ENCODE assay signal across 14 cellular contexts in the genomic region with DNA sequence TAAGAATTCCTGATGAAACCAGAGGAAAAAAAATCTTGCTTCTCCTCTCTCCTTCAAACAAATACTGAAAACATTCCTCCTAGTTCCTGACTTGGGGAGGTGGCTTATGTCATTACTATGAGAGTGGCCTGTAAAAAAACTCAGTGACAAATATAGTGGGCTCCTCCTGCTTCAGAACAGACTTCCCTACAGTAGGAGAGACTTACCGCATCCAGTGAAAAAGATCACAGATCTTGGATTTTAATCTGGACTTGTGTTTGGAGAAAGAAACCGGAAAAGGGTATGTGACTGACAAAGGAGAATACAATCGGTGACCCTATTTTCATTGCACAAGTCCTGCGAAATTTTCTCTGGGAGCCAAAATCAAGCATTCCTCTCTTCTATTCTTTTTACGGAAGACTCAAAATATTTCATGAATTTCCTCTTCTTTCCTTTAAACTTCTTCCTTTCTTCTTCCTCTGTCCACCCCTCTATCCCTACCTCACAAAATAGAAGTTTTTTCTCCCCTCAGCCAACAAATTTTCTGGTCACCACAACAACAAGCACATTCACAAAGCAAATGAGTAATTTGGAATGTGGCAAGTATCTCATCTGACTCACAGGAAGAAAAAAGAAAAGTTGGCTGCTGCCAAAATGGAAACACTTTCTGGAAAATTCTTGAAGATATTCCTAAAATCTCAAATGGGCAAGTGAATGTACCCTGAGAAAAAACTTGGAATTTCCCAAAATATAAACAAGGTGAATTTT.
DNase-seq lines count a peak whose midpoint lies in the region; ATAC-seq, FAIRE-seq and TF ChIP-seq lines count a peak whose summit lies in the region.
"Had no signal": no experiment of that assay in that cellular context is flagged by ENCODE, and none has a peak within 500 bp of the region (broad histone marks: within the 10 kb centered on the region; RNA-seq: fewer than 3 reads in every experiment).

No MANE protein-coding gene starts in this region.

- H2AFZ ChIP-seq in endothelial cell of umbilical vein (ENCODE audit: low read depth, low read length) (peak overlapping the region; percentile 72), mesenchymal stem cell (ENCODE audit: low read depth, low read length) (no peak overlapping the region)

- H3K14ac ChIP-seq in mesenchymal stem cell (ENCODE audit: low read length in 2 of 2): no peak overlapping the region

- no peaks in the 10 kb centered on the region for H3K9me3 ChIP-seq in endothelial cell of umbilical vein (replicated peaks; ENCODE audit: control insufficient read depth, insufficient read depth, low read length)
- peaks cover 7% of the 10 kb centered on the region for H3K9me3 ChIP-seq in mesenchymal stem cell (ENCODE audit: control insufficient read depth, low read length)
- H3K9me3 ChIP-seq in T-helper 17 cell (ENCODE audit: control insufficient read depth, low read length, poor library complexity, severe bottlenecking): no peaks in the 10 kb centered on the region
- no peaks in the 10 kb centered on the region for H3K9me3 ChIP-seq in stomach

- TF ChIP-seq EP300 in stomach (IDR thresholded peaks at IDR 0.05): no peak

- peak; percentile 81 for FAIRE-seq in endothelial cell of umbilical vein (lab: Jason Lieb, UNC)
- FAIRE-seq: A204.1, GM12878 had no signal

- TF ChIP-seq CTCF in endothelial cell of umbilical vein (IDR thresholded peaks at IDR 0.05; ENCODE audit: extremely low read depth in 1 of 2, insufficient read depth in 1 of 2, low read depth in 1 of 2, low read length in 2 of 2) (no peak), stomach (IDR thresholded peaks at IDR 0.05) (no peak)

- H3K79me1 ChIP-seq in mesenchymal stem cell (replicated peaks; ENCODE audit: low read length, poor library complexity, severe bottlenecking): no peaks in the 10 kb centered on the region

- H3K4me1 Mint-ChIP-seq in T-helper 17 cell: no peaks in the 10 kb centered on the region

- H2BK15ac ChIP-seq in mesenchymal stem cell (ENCODE audit: low read depth, poor library complexity, severe bottlenecking): no peak overlapping the region

- no peak overlapping the region for H4K91ac ChIP-seq in mesenchymal stem cell (ENCODE audit: low read length)

- H2BK120ac ChIP-seq in mesenchymal stem cell (ENCODE audit: low read depth, low read length): no peak overlapping the region

- H2BK12ac ChIP-seq in mesenchymal stem cell (ENCODE audit: low read length in 2 of 2): no peak overlapping the region

- no peak overlapping the region for H2BK5ac ChIP-seq in mesenchymal stem cell (ENCODE audit: low read depth, low read length, poor library complexity, severe bottlenecking)

- H3K36me3 Mint-ChIP-seq in T-helper 17 cell (ENCODE audit: low read depth): no peaks in the 10 kb centered on the region

- H3K27me3 Mint-ChIP-seq in T-helper 17 cell: peaks cover 36% of the 10 kb centered on the region

- H3K27me3 ChIP-seq in endothelial cell of umbilical vein (ENCODE audit: control insufficient read depth in 2 of 2, insufficient read depth in 2 of 2, low read length in 2 of 2) (no peaks in the 10 kb centered on the region), mesenchymal stem cell (ENCODE audit: control insufficient read depth in 1 of 2, insufficient read depth in 1 of 2, low read length in 2 of 2) (no peaks in the 10 kb centered on the region), stomach (no peaks in the 10 kb centered on the region)

- H4K8ac ChIP-seq in mesenchymal stem cell (ENCODE audit: low read length): no peak overlapping the region

- H3K27ac Mint-ChIP-seq in T-helper 17 cell: no peak overlapping the region

- H3K4me1 ChIP-seq in endothelial cell of umbilical vein (ENCODE audit: control insufficient read depth, extremely low read depth, insufficient read depth, low read length) (peaks cover 25% of the 10 kb centered on the region), mesenchymal stem cell (ENCODE audit: control insufficient read depth, insufficient read depth, low read depth, low read length) (peaks cover 5% of the 10 kb centered on the region), stomach (peaks cover 0 to 11% (median 0%) of the 10 kb centered on the region in 4 donors)

- DNase-seq in 8988T: peak; percentile 41
- peak; percentile 92 for DNase-seq in M059J (ENCODE audit: low read depth)
- DNase-seq in endothelial cell of umbilical vein (ENCODE audit: low read depth, low spot score): peak; percentile 86
- peak; percentile 81 for DNase-seq in mesenchymal stem cell
- no peak for DNase-seq in T-helper 17 cell
- no peak for DNase-seq in NOMO-1 treated with dmso at 0.1 percent for 144 hours (lab: John Stamatoyannopoulos, UW; ENCODE audit: unreplicated experiment)
- no peak for DNase-seq in stomach
- DNase-seq: activated naive CD4-positive, alpha-beta T cell; NCI-H2227 treated with DMSO at 0.1 percent for 48 hours; stimulated activated naive CD4-positive, alpha-beta T cell had no signal

- no peak overlapping the region for H3K4me3 Mint-ChIP-seq in T-helper 17 cell

- H3K4me3 ChIP-seq in endothelial cell of umbilical vein (replicated peaks in 1 of 3; ENCODE audit: insufficient read depth in 1 of 3, low read depth in 1 of 3, low read length in 3 of 3) (no peak overlapping the region), mesenchymal stem cell (ENCODE audit: insufficient read depth in 1 of 2, low read depth in 1 of 2, low read length in 2 of 2) (peak overlapping the region in 1 of 2 experiments; percentile 34), stomach (no peak overlapping the region)
- H3K4me3 ChIP-seq: GM12878, skin epidermis had no signal

- H3K79me2 ChIP-seq in endothelial cell of umbilical vein (ENCODE audit: control insufficient read depth, insufficient read depth, low read length): no peaks in the 10 kb centered on the region

- peak overlapping the region; percentile 67 for H3K9ac ChIP-seq in endothelial cell of umbilical vein (replicated peaks; ENCODE audit: extremely low read depth, insufficient read depth, low read length)
- peak overlapping the region; percentile 90 for H3K9ac ChIP-seq in mesenchymal stem cell (ENCODE audit: low read length)

- H3K4me2 ChIP-seq in endothelial cell of umbilical vein (ENCODE audit: insufficient read depth, low read length) (peak overlapping the region; percentile 72), mesenchymal stem cell (ENCODE audit: low read length, poor library complexity, severe bottlenecking) (no peak overlapping the region)

- H4K20me1 ChIP-seq in endothelial cell of umbilical vein (replicated peaks; ENCODE audit: control insufficient read depth, extremely low read depth, insufficient read depth, low read length): no peaks in the 10 kb centered on the region

- no peak overlapping the region for H3K23ac ChIP-seq in mesenchymal stem cell (ENCODE audit: low read length in 2 of 2)

- CTCF ChIA-PET in endothelial cell of umbilical vein (lab: Charles Lee): interaction anchor here (0.7 to 1.5 kb wide), 3 partner anchors 100 to 117 kb away, joined by 3 to 9 read pairs (median 6); no protein-coding TSS in a partner anchor

- H3K4ac ChIP-seq in mesenchymal stem cell (ENCODE audit: low read depth in 1 of 2, low read length in 2 of 2): no peak overlapping the region

- 41% methylated on average over 4 of the region's 5 CpGs for WGBS in mesenchymal stem cell
- 85 to 90% (median 87%) methylated on average over 5 of the region's 5 CpGs for WGBS in stomach, 5 donors

- H2AK5ac ChIP-seq in mesenchymal stem cell (ENCODE audit: low read length, severe bottlenecking): peak overlapping the region; percentile 66

- TF ChIP-seq POLR2A in endothelial cell of umbilical vein (IDR thresholded peaks at IDR 0.05; ENCODE audit: low read depth, low read length) (no peak), stomach (IDR thresholded peaks at IDR 0.05) (no peak)

- dilution Hi-C loops in endothelial cell of umbilical vein (cut with MboI; ENCODE audit: extremely low pct_ligation_motif_present, low sequenced_read_pairs): no loop called here

- peak overlapping the region; percentile 91 for H3K27ac ChIP-seq in endothelial cell of umbilical vein (ENCODE audit: insufficient read depth, low read depth, low read length)
- H3K27ac ChIP-seq in mesenchymal stem cell (ENCODE audit: low read length, poor library complexity, severe bottlenecking): peak overlapping the region; percentile 81
- peak overlapping the region in 1 of 5 donors; percentile 31 for H3K27ac ChIP-seq in stomach

- H3K36me3 ChIP-seq in endothelial cell of umbilical vein (ENCODE audit: control insufficient read depth in 2 of 2, extremely low read depth in 1 of 2, insufficient read depth in 2 of 2, low read length in 2 of 2) (no peaks in the 10 kb centered on the region), mesenchymal stem cell (ENCODE audit: control insufficient read depth in 1 of 2, insufficient read depth in 2 of 2, low read depth in 1 of 2, low read length in 2 of 2) (no peaks in the 10 kb centered on the region), stomach (no peaks in the 10 kb centered on the region)

- POLR2A ChIA-PET in endothelial cell of umbilical vein (lab: Charles Lee): no interaction called here

- ATAC-seq in T-helper 17 cell (no peak), HG03457 (IDR thresholded peaks at IDR 0.05; ENCODE audit: unreplicated experiment) (no peak)
- ATAC-seq: GM12878 had no signal

- no peaks in the 10 kb centered on the region for H3K9me1 ChIP-seq in endothelial cell of umbilical vein (replicated peaks; ENCODE audit: control insufficient read depth, extremely low read depth, insufficient read depth, low read length)

- intact Hi-C loops in endothelial cell of umbilical vein (cut with micrococcal nuclease): loop anchor here (1.0 to 5.0 kb wide), 8 partner anchors 37 to 779 kb away; a partner anchor contains a TSS
- intact Hi-C loops in stomach (cut with DNase I; ENCODE audit: low total_unique reads): no loop called here

- BruUV-seq in endothelial cell of umbilical vein (replicated peaks; lab: Mats Ljungman, UMichigan): TSS peak; percentile 52

- no peak overlapping the region for H3K18ac ChIP-seq in mesenchymal stem cell (ENCODE audit: low read depth in 1 of 2, low read length in 2 of 2)

TF ChIP-seq in endothelial cell of umbilical vein, 7 proteins besides CTCF, POLR2A, EP300 and RAD21:
- TF ChIP-seq FOS (IDR thresholded peaks at IDR 0.05; ENCODE audit: borderline replicate concordance, insufficient read depth, low read length) (peak; percentile 92), GATA2 (IDR thresholded peaks at IDR 0.05; ENCODE audit: insufficient read depth, insufficient read length, low read depth, low read length) (peak; percentile 8), POLR2AphosphoS5 (IDR thresholded peaks at IDR 0.05; ENCODE audit: insufficient read depth, low read depth, low read length) (peak; percentile 40), EZH2 (IDR thresholded peaks at IDR 0.05; ENCODE audit: borderline replicate concordance, low read depth, low read length, severe bottlenecking) (no peak), JUN (IDR thresholded peaks at IDR 0.05; ENCODE audit: borderline replicate concordance, insufficient read depth, insufficient read length, low read depth) (peak; percentile 90), MYC (IDR thresholded peaks at IDR 0.05; ENCODE audit: low read depth, low read length) (no peak)
- TF ChIP-seq, protein P1, sequence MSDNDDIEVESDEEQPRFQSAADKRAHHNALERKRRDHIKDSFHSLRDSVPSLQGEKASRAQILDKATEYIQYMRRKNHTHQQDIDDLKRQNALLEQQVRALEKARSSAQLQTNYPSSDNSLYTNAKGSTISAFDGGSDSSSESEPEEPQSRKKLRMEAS (IDR thresholded peaks at IDR 0.05; ENCODE audit: insufficient read depth, insufficient read length): no peak

Comparison
In these comparisons a context has a peak if more than half of its experiments do, and no peak if none do; other contexts are left out.
1. DNase-seq: peak in 8988T (single experiment), M059J (single experiment), endothelial cell of umbilical vein (single experiment) and mesenchymal stem cell (single experiment); none in T-helper 17 cell (0 of 3), NOMO-1 treated with dmso at 0.1 percent for 144 hours (single experiment) and stomach (single experiment).